Comparison of ENCODE assay signal across 8 cellular contexts in the genomic region with DNA sequence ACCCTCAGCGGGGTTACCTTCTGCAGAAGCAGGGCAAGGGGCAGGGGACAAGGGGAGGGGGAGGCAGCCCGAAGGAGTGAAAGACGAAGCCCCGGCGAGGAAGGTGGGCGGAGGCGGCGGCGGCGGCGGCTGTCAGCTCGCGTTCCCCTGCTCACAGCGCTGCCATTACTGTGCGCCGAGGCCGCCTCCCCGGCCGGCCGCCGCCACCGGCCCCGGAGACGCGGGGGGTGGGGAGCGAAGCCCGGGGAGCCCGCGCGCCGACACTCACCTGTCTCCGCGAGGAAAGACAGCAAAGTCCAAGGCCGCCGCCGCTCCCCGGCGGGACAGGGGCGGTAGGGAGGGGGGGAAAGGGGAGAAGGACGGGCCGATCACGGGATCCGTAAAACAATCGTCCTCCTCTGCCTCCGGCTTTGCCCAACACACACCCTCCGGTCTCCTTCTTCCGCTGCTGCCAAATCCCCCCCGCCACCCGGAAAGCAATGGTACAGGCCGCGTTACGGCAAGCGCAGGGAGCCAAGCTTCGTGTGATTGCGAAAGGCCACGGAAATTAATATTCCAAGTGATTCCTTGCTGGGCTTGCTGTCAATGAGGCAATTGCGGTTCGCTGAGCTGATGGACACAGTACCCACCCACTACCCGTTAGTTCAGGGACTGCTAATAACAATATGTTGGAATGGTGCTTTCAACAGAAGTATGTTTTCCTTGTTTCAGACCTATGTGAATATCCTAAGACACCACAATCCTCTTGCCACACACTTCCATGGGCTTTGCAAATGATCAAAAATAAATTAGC. TPM values are rescaled to one million over a fixed set of nuclear protein-coding genes. Genes with fewer than 3 reads are reported as not detected.
DNase-seq lines count a peak whose midpoint lies in the region; TF ChIP-seq lines count a peak whose summit lies in the region.

A gene (minus strand): TSS at position 180 of the 793 bp plus-strand sequence. CDS start 19,024 bp downstream, outside the sequence.

- WGBS in stomach, 5 donors: 0 to 1% (median 0%) methylated on average over 21 to 57 of the region's 59 CpGs

- peaks cover 37% of the 10 kb centered on the region for H3K4me1 Mint-ChIP-seq in neural crest cell

- H3K27ac Mint-ChIP-seq in neural crest cell (ENCODE audit: unreplicated experiment): peak within 1 kb of the TSS; percentile 90

- no peaks in the 10 kb centered on the region for H3K9me3 ChIP-seq in MM.1S (replicated peaks; ENCODE audit: insufficient read depth, low read length)
- H3K9me3 ChIP-seq in stomach: no peaks in the 10 kb centered on the region

- H4K20me1 ChIP-seq in MM.1S (ENCODE audit: insufficient read depth, low read length): no peaks in the 10 kb centered on the region

- no peaks in the 10 kb centered on the region for H3K9me2 ChIP-seq in MM.1S (replicated peaks; ENCODE audit: insufficient read depth, low read length)

- in situ Hi-C loops in G401 (cut with HindIII; ENCODE audit: low sequenced_read_pairs): no loop called here

- peaks cover 4% of the 10 kb centered on the region for H3K36me3 Mint-ChIP-seq in neural crest cell (ENCODE audit: low read depth)

- H3F3A ChIP-seq in MM.1S (ENCODE audit: insufficient read depth, low read length): 0 out of 2 replicates have a peak, but pooled peaks cover 3% of the 10 kb centered on the region

- intact Hi-C loops in stomach (cut with DNase I; ENCODE audit: low total_unique reads): no loop called here

- H3K9ac ChIP-seq in MM.1S (ENCODE audit: low read length): peak within 1 kb of the TSS; percentile 97

- H3K36me3 ChIP-seq in MM.1S (replicated peaks; ENCODE audit: insufficient read depth, low read length): no peaks in the 10 kb centered on the region
- H3K36me3 ChIP-seq in stomach: no peaks in the 10 kb centered on the region

- H3K4me2 ChIP-seq in MM.1S (ENCODE audit: low read depth, low read length): peak within 1 kb of the TSS; percentile 90

- H3K4me1 ChIP-seq in MM.1S (ENCODE audit: low read length): peaks cover 34% of the 10 kb centered on the region
- H3K4me1 ChIP-seq in stomach: peaks cover 25 to 52% (median 48%) of the 10 kb centered on the region in 4 donors

- no peak for TF ChIP-seq CTCF in MM.1S (IDR thresholded peaks at IDR 0.05; ENCODE audit: low read length)
- no peak for TF ChIP-seq CTCF in foreskin fibroblast (IDR thresholded peaks at IDR 0.05; ENCODE audit: low read depth, low read length)
- no peak for TF ChIP-seq CTCF in neural crest cell (conservative IDR thresholded peaks at IDR 0.05)
- TF ChIP-seq CTCF in stomach (IDR thresholded peaks at IDR 0.05): no peak

- H3K4me3 Mint-ChIP-seq in neural crest cell: peak within 1 kb of the TSS; percentile 93

- DNase-seq in G401 (ENCODE audit: low spot score): peak; percentile 92
- peak; percentile 94 for DNase-seq in HCEC 1CT
- DNase-seq in MM.1S: peak; percentile 89
- peak; percentile 83 for DNase-seq in SHP77 treated with DMSO at 0.1 percent for 48 hours (lab: John Stamatoyannopoulos, UW)
- peak; percentile 93 for DNase-seq in activated gamma-delta T cell treated with Interleukin-2 at 50 U/mL for 16 hours
- peak; percentile 95 to 98 for DNase-seq in foreskin fibroblast
- DNase-seq in neural crest cell (ENCODE audit: low read depth, low spot score): peak; percentile 96
- DNase-seq in stomach: peak; percentile 92

- peak within 1 kb of the TSS; percentile 87; the same call in 1 of the 2 replicates for H3K27ac ChIP-seq in MM.1S (ENCODE audit: low read length)
- H3K27ac ChIP-seq in stomach: peak within 1 kb of the TSS; percentile 92 to 98 (median 97)

- H3K4me3 ChIP-seq in MM.1S (ENCODE audit: low read length): peak within 1 kb of the TSS; percentile 83
- H3K4me3 ChIP-seq in foreskin fibroblast (ENCODE audit: low read depth in 1 of 2, low read length in 2 of 2): peak within 1 kb of the TSS; percentile 69 to 90
- peak within 1 kb of the TSS; percentile 89 to 92 (median 92) for H3K4me3 ChIP-seq in stomach

- TF ChIP-seq EP300 in stomach (IDR thresholded peaks at IDR 0.05): no peak

- H3K27me3 ChIP-seq in MM.1S (replicated peaks; ENCODE audit: insufficient read depth, low read length): no peaks in the 10 kb centered on the region
- no peaks in the 10 kb centered on the region for H3K27me3 ChIP-seq in stomach

- TF ChIP-seq POLR2A in stomach (IDR thresholded peaks at IDR 0.05): no peak

- H3K27me3 Mint-ChIP-seq in neural crest cell (ENCODE audit: low read depth): no peaks in the 10 kb centered on the region

- H2AFZ ChIP-seq in MM.1S (ENCODE audit: low read length): peak within 1 kb of the TSS; percentile 99

- no peaks in the 10 kb centered on the region for H3K9me3 Mint-ChIP-seq in neural crest cell

- peaks cover 50% of the 10 kb centered on the region for H3K79me2 ChIP-seq in MM.1S (ENCODE audit: low read length)

RNA-seq across cellular contexts. Expression of the gene that starts here (rescaled TPM):
- 17.2 and 29.2 TPM in 2 replicates for total RNA-seq in G401 (2014; rRNA removed; shearing (Covaris generic))
- 40.1 and 40.9 TPM in 2 replicates for total RNA-seq in neural crest cell
- total RNA-seq in stomach: 10 to 100 TPM in 3 of 5 donors, 1 to 10 TPM in 2; 2.3 to 31.9 (median 11.6) TPM
- 1 to 10 TPM; 8.2 to 9.9 (median 8.5) TPM for polyA plus RNA-seq in stomach

Comparison
In these comparisons a context has a peak if more than half of its experiments do, and no peak if none do; other contexts are left out.
1. Peak in every context shown above with its lines: DNase-seq, H3K4me3 ChIP-seq and H3K27ac ChIP-seq.